ENCODE assay signal across 1 cellular context in the genomic region with DNA sequence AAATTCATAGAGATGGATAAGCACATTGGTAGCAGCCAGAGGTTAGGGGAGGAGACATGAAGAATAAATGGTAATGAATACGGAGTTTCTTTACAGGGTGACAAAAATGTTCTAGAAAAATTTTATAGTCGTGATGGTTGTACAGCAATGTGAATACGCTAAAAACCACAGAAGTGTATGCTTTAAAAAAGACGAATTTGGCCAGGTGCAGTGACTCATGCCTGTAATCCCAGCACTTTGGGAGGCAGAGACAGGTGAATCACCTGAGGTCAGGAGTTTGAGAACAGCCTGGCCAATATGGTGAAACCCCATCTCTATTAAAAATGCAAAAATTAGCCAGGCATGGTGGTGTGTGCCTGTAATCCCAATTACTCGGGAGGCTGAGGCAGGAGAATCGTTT. TPM values are rescaled to one million over a fixed set of nuclear protein-coding genes. Genes with fewer than 3 reads are reported as not detected.
"Had no signal": no experiment of that assay in that cellular context is flagged by ENCODE, and none has a peak within 500 bp of the region (broad histone marks: within the 10 kb centered on the region; RNA-seq: fewer than 3 reads in every experiment).

No MANE protein-coding gene starts in this region.

RNA-seq across cellular contexts. Expression of a gene that starts 44.8 kb away (rescaled TPM):
- polyA plus RNA-seq: K562 had no signal
